8 cellular contexts compared by ENCODE assay signal in the genomic region with DNA sequence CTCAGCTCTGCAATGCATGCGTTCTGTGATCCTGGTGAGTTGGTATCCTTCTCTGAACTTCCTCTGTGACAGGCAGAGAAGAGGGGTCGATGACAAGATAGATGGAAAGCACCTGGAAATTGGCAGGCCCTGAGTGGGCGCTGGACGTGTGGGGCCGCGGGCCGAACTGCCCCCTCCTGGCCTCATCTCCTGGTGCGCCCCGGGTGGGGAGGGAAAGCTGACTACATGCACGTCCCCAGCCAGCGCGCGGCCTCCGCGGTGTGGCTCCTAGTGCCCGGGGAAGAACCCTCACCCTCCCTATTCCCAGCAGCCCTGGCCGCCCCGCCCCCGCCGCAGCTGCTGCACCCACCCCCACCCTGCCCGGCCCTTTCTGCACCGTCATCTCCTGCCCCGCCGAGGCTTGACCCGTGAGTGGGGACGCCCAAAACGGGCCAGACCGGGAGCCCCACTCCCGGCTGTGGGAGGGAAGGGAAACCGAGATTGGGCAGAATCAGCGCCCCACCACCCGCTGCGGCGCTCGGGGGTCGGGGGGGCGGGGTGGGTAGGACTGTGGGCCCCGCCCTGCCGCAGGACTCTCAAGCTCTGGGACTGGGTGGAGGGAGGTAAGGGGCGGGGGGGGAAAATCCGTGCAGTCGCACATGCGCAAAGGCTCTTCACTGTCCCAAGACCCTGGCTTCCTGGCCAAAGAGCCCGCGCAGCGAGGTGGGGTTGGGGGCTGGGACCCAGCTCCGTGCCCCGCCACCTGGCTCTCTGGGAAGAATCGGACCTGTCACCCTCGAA. TPM values are rescaled to one million over a fixed set of nuclear protein-coding genes. Genes with fewer than 3 reads are reported as not detected.
DNase-seq lines count a peak whose midpoint lies in the region; ATAC-seq and TF ChIP-seq lines count a peak whose summit lies in the region.

A gene (plus strand): TSS at position 371 of the 780 bp plus-strand sequence.

- peak; percentile 40 for ATAC-seq in GM18907 (IDR thresholded peaks at IDR 0.05; ENCODE audit: unreplicated experiment)
- peak; percentile 45 for ATAC-seq in HG03439 (IDR thresholded peaks at IDR 0.05; ENCODE audit: unreplicated experiment)
- peak; percentile 42 for ATAC-seq in PC-3

- peaks cover 17% of the 10 kb centered on the region for H3K79me2 ChIP-seq in PC-3 (ENCODE audit: low read length)

- no peaks in the 10 kb centered on the region for H3K9me2 ChIP-seq in PC-3 (replicated peaks; ENCODE audit: low read length)

- no peaks in the 10 kb centered on the region for H3K27me3 ChIP-seq in PC-3 (ENCODE audit: low read length)
- H3K27me3 ChIP-seq in iPS-20b (ENCODE audit: insufficient read depth, low read length) = peaks cover 98% of the 10 kb centered on the region

- H4K20me1 ChIP-seq in PC-3 (ENCODE audit: low read length) = no peaks in the 10 kb centered on the region

- intact Hi-C loops in PC-3 (cut with micrococcal nuclease) = no loop called here

- peak within 1 kb of the TSS; percentile 76 for H3K27ac ChIP-seq in PC-3 (ENCODE audit: low read length)
- H3K27ac ChIP-seq in iPS-20b (ENCODE audit: low read length) = no peak within 1 kb of the TSS

- no peak for TF ChIP-seq CTCF in PC-3 (conservative IDR thresholded peaks at IDR 0.05; ENCODE audit: low read depth, low read length)

- H3K4me2 ChIP-seq in PC-3 (ENCODE audit: low read length) = peak within 1 kb of the TSS; percentile 94

- BruUV-seq in PC-3 (replicated peaks; lab: Mats Ljungman, UMichigan) = no TSS peak

- H3K4me3 ChIP-seq in PC-3 (ENCODE audit: low read length) (peak within 1 kb of the TSS; percentile 68), iPS-20b (ENCODE audit: low read length) (peak within 1 kb of the TSS; percentile 63), skeletal muscle cell (ENCODE audit: low read depth, low read length) (peak within 1 kb of the TSS; percentile 43)

- CTCF ChIA-PET in PC-3 (lab: Charles Lee) = interaction anchor here (0.6 to 1.0 kb wide), 2 partner anchors 13 to 15 kb away, joined by 3 to 10 read pairs; no protein-coding TSS in a partner anchor

- H3K4me1 ChIP-seq in PC-3 (ENCODE audit: insufficient read depth, low read length) (peaks cover 37% of the 10 kb centered on the region), iPS-20b (ENCODE audit: insufficient read depth, low read length) (peaks cover 9% of the 10 kb centered on the region)

- peak; percentile 62 for DNase-seq in CD1c-positive myeloid dendritic cell (ENCODE audit: extremely low spot score)
- peak; percentile 80 for DNase-seq in PC-3
- peak; percentile 75 to 94 for DNase-seq in T47D (ENCODE audit: low read depth in 1 of 2, low spot score in 1 of 2)
- DNase-seq in skeletal muscle cell (ENCODE audit: low read depth) = peak; percentile 78
- DNase-seq in cerebellar nuclear complex (lab: John Stamatoyannopoulos, UW) = no peak

- H3K9ac ChIP-seq in PC-3 (ENCODE audit: low read length) = peak within 1 kb of the TSS; percentile 75
- peak within 1 kb of the TSS; percentile 13; the same call in 1 of the 2 replicates for H3K9ac ChIP-seq in iPS-20b (ENCODE audit: low read depth, low read length)

- H3K36me3 ChIP-seq in PC-3 (ENCODE audit: low read depth, low read length) (no peaks in the 10 kb centered on the region), iPS-20b (ENCODE audit: insufficient read depth, low read depth, low read length) (no peaks in the 10 kb centered on the region)

- H2AFZ ChIP-seq in PC-3 (ENCODE audit: low read length) = peak within 1 kb of the TSS; percentile 88

- no peaks in the 10 kb centered on the region for H3F3A ChIP-seq in PC-3 (ENCODE audit: low read length, unreplicated experiment)

- POLR2A ChIA-PET in PC-3 (lab: Charles Lee; ENCODE audit: unreplicated experiment) = interaction anchor here (0.5 kb wide), 2 partner anchors 20 to 77 kb away, joined by 3 read pairs; a partner anchor contains a TSS

- in situ Hi-C loops in T47D (cut with HindIII; ENCODE audit: low pct_unique_long_range_greater_than_20kb, low sequenced_read_pairs) = no loop called here

- H3K9me3 ChIP-seq in PC-3 (ENCODE audit: low read length) = no peaks in the 10 kb centered on the region
- no peaks in the 10 kb centered on the region for H3K9me3 ChIP-seq in iPS-20b (ENCODE audit: insufficient read depth, low read depth, low read length)

RNA-seq across cellular contexts. Expression of the gene that starts here (rescaled TPM):
- 64.5 and 91.6 TPM in 2 replicates for total RNA-seq in PC-3 (2014; rRNA removed)

Comparison
In these comparisons a context has a peak if more than half of its experiments do, and no peak if none do; other contexts are left out.
1. DNase-seq: peak in CD1c-positive myeloid dendritic cell (single experiment), PC-3 (single experiment), T47D (2 of 2) and skeletal muscle cell (single experiment); none in cerebellar nuclear complex (0 of 2).
2. Peak in every context shown above with its lines, with median percentiles within 50 percentile points of each other: ATAC-seq and H3K4me3 ChIP-seq.